In the genomic region with DNA sequence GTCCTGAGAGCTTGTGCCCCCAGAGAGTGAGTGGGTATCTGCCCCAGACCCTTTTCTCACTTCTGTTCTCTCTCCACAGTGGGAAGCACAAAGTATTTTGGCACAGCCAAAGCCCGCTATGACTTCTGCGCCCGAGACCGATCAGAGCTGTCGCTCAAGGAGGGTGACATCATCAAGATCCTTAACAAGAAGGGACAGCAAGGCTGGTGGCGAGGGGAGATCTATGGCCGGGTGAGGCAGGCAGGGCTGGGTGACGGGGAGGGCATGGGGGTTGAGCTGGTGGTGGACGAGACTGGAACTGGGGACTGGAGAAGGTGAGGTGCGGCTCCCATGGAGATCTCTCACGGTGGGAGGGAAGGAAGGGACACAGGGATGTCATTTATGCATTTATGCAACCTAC, we compare ENCODE assay signal across 1 cellular context.
A peak's percentile ranks its signal among the peaks of the same experiment; 100 is the strongest.
TF ChIP-seq lines count a peak whose summit lies in the region.

No MANE protein-coding gene starts in this region.

TF ChIP-seq in HepG2, 621 proteins besides CTCF, POLR2A, EP300 and RAD21 (continued from another document):
- TF ChIP-seq ZNF891 (CRISPR knock-in tag; IDR thresholded peaks at IDR 0.05) (no peak), ATF7 (IDR thresholded peaks at IDR 0.05) (peak; percentile 71), ATF7 (CRISPR knock-in tag; IDR thresholded peaks at IDR 0.05) (no peak), MTF1 (CRISPR knock-in tag; IDR thresholded peaks at IDR 0.05) (no peak), ZNF616 (CRISPR knock-in tag; IDR thresholded peaks at IDR 0.05; ENCODE audit: low read depth) (no peak)
TF ChIP-seq in HepG2: peak in this region for 1.
